17 cellular contexts compared by ENCODE assay signal in the genomic region with DNA sequence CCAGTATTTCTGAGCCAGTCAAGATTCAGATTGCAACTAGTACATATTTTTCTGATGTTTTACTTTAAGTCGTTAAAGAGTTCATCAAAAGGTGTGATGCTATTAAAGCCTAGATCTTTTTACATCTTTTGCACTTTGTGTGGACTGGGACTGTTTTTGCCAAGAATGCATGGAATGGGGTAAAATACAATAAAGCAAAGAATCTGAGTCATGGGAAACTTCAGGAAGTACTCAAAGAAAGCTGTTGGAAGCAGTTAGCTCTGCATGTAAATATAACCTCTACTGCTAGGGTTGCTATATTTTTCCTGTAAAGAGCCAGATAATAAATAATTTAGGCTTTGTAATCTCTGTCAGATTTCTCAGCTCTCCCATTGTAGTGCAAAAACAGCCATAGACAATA. TPM values are rescaled to one million over a fixed set of nuclear protein-coding genes. Genes with fewer than 3 reads are reported as not detected.
A peak's percentile ranks its signal among the peaks of the same experiment; 100 is the strongest.
DNase-seq lines count a peak whose midpoint lies in the region; ATAC-seq, FAIRE-seq and TF ChIP-seq lines count a peak whose summit lies in the region.
"Had no signal": no experiment of that assay in that cellular context is flagged by ENCODE, and none has a peak within 500 bp of the region (broad histone marks: within the 10 kb centered on the region; RNA-seq: fewer than 3 reads in every experiment).

No MANE protein-coding gene starts in this region.

- H3K27ac ChIP-seq in PC-3 (ENCODE audit: low read length) (peak overlapping the region; percentile 21), H1 (ENCODE audit: low read depth, low read length) (no peak overlapping the region), psoas muscle (no peak overlapping the region), ovary (no peak overlapping the region)
- H3K27ac ChIP-seq: dorsolateral prefrontal cortex, foreskin keratinocyte, Peyer's patch, tibial artery had no signal

- no peak overlapping the region for H2BK20ac ChIP-seq in H1 (ENCODE audit: low read length)

- peak overlapping the region; percentile 34 for H3K4me2 ChIP-seq in PC-3 (ENCODE audit: low read length)
- H3K4me2 ChIP-seq in H1 (ENCODE audit: insufficient read depth in 1 of 2, low read depth in 2 of 2, low read length in 2 of 2): 0 out of 4 replicates have a peak overlapping the region, but pooled peaks of 1 of the 2 experiments have one; percentile 6

- no peak overlapping the region for H3K56ac ChIP-seq in H1 (replicated peaks; ENCODE audit: insufficient read length, low read depth, low read length)

- H3K18ac ChIP-seq in H1 (ENCODE audit: extremely low read depth, low read length): no peak overlapping the region

- H4K5ac ChIP-seq in H1 (ENCODE audit: insufficient read length, low read depth, low read length): no peak overlapping the region

- no peaks in the 10 kb centered on the region for H3K9me3 Mint-ChIP-seq in mesothelial cell of epicardium
- H3K9me3 Mint-ChIP-seq: activated T-cell treated with anti-CD3 and anti-CD28 coated beads, Interleukin-2, amount 50 U/mL, for 72 hours had no signal

- peaks cover 2% of the 10 kb centered on the region; the same call in 1 of the 2 replicates for H3K79me1 ChIP-seq in H1 (ENCODE audit: low read depth, low read length)

- no peak overlapping the region for H2BK12ac ChIP-seq in H1 (ENCODE audit: low read depth, low read length)

- no peaks in the 10 kb centered on the region for H3K23me2 ChIP-seq in H1 (ENCODE audit: low read depth, low read length)

- ATAC-seq in PC-3: peak; percentile 32; the same call in 1 of the 2 replicates
- ATAC-seq in psoas muscle: no peak
- ATAC-seq: activated T-cell treated with anti-CD3 and anti-CD28 coated beads, Interleukin-2, amount 50 U/mL, for 72 hours; foreskin keratinocyte had no signal

- POLR2A ChIA-PET in PC-3 (lab: Charles Lee; ENCODE audit: unreplicated experiment) (no interaction called here), H1 (lab: Charles Lee; ENCODE audit: partially characterized antibody) (no interaction called here)

- H2AFZ ChIP-seq in PC-3 (ENCODE audit: low read length) (no peak overlapping the region), H1 (ENCODE audit: low read length) (no peak overlapping the region)

- no peak overlapping the region for H3K9ac ChIP-seq in PC-3 (ENCODE audit: low read length)
- H3K9ac ChIP-seq in H1 (replicated peaks in 1 of 4; ENCODE audit: extremely low read depth in 1 of 4, low read depth in 3 of 4, low read length in 3 of 4): no peak overlapping the region

- H3K36me3 ChIP-seq in PC-3 (ENCODE audit: low read depth, low read length) (peaks cover 22% of the 10 kb centered on the region), H1 (ENCODE audit: control insufficient read depth in 2 of 4, insufficient read depth in 4 of 4, low read length in 3 of 4) (peaks cover 3 to 34% (median 11%) of the 10 kb centered on the region in 4 experiments; a peak in 6 of 8 replicates), psoas muscle (ENCODE audit: insufficient read depth in 1 of 2, low read depth in 1 of 2) (peaks cover 5 to 70% of the 10 kb centered on the region in 2 donors), ovary (no peaks in the 10 kb centered on the region)

- peaks cover 45% of the 10 kb centered on the region for H3K4me1 Mint-ChIP-seq in mesothelial cell of epicardium

- H3K36me3 Mint-ChIP-seq in mesothelial cell of epicardium: peaks cover 35% of the 10 kb centered on the region

- H3K79me2 ChIP-seq in PC-3 (ENCODE audit: low read length): peaks cover 65% of the 10 kb centered on the region
- H3K79me2 ChIP-seq in H1 (ENCODE audit: control insufficient read depth in 1 of 2, insufficient read depth in 2 of 2, low read length in 2 of 2): peaks cover 0 to 43% of the 10 kb centered on the region in 2 experiments; a peak in 3 of 4 replicates

- intact Hi-C loops in PC-3 (cut with micrococcal nuclease) (no loop called here), psoas muscle (cut with DNase I) (no loop called here), ovary (cut with DNase I) (no loop called here)

- H4K8ac ChIP-seq in H1 (ENCODE audit: extremely low read depth, insufficient read depth, low read length): no peak overlapping the region

- CTCF ChIA-PET in PC-3 (lab: Charles Lee) (no interaction called here), H1 (lab: Charles Lee; ENCODE audit: partially characterized antibody) (interaction anchor here (0.9 to 1.3 kb wide), 3 partner anchors 15 to 171 kb away, joined by 3 read pairs; no protein-coding TSS in a partner anchor)

- H3K27me3 ChIP-seq in PC-3 (ENCODE audit: low read length) (no peaks in the 10 kb centered on the region), H1 (replicated peaks in 1 of 4; ENCODE audit: control insufficient read depth in 3 of 4, extremely low read depth in 1 of 4, insufficient read depth in 3 of 4, low read length in 3 of 4) (no peaks in the 10 kb centered on the region), psoas muscle (ENCODE audit: insufficient read depth in 3 of 3, low read length in 2 of 3) (no peaks in the 10 kb centered on the region), ovary (no peaks in the 10 kb centered on the region)
- H3K27me3 ChIP-seq: dorsolateral prefrontal cortex, foreskin keratinocyte, Peyer's patch, tibial artery had no signal

- H2BK5ac ChIP-seq in H1 (ENCODE audit: low read depth, low read length): no peak overlapping the region

- H3K4me1 ChIP-seq in PC-3 (ENCODE audit: insufficient read depth, low read length): peaks cover 57% of the 10 kb centered on the region
- no peaks in the 10 kb centered on the region for H3K4me1 ChIP-seq in H1 (replicated peaks in 1 of 4; ENCODE audit: control insufficient read depth in 3 of 4, insufficient read depth in 4 of 4, low read length in 3 of 4)
- peaks cover 19% of the 10 kb centered on the region for H3K4me1 ChIP-seq in psoas muscle
- H3K4me1 ChIP-seq in ovary (ENCODE audit: insufficient read depth): peaks cover 8% of the 10 kb centered on the region
- H3K4me1 ChIP-seq: Peyer's patch had no signal

- TF ChIP-seq RAD21 in H1 (IDR thresholded peaks at IDR 0.05 in 1 of 2, conservative IDR thresholded peaks at IDR 0.05 in 1 of 2; ENCODE audit: low read depth in 2 of 2, low read length in 2 of 2): no peak

- H4K91ac ChIP-seq in H1 (replicated peaks; ENCODE audit: insufficient read length, low read length): no peak overlapping the region

- H3K4me3 ChIP-seq in PC-3 (ENCODE audit: low read length) (no peak overlapping the region), H1 (ENCODE audit: extremely low read depth in 1 of 4, insufficient read depth in 2 of 4, low read depth in 3 of 4, low read length in 4 of 4) (no peak overlapping the region), psoas muscle (no peak overlapping the region), ovary (no peak overlapping the region)
- H3K4me3 ChIP-seq: dorsolateral prefrontal cortex, Peyer's patch, tibial artery had no signal

- peak; percentile 73 for DNase-seq in EH (ENCODE audit: low read depth)
- peak; percentile 35 for DNase-seq in PC-3
- no peak for DNase-seq in H1 (ENCODE audit: low read depth in 1 of 2, low spot score in 2 of 2)
- no peak for DNase-seq in mesothelial cell of epicardium (ENCODE audit: low spot score in 2 of 2, unreplicated experiment in 2 of 2)
- DNase-seq in stimulated activated naive CD4-positive, alpha-beta T cell treated with Interleukin-2 at 50 U/mL for 16 hours (lab: John Stamatoyannopoulos, UW): no peak
- no peak for DNase-seq in psoas muscle
- no peak for DNase-seq in ecto neural progenitor cell (ENCODE audit: low spot score)
- DNase-seq in ovary: no peak
- DNase-seq: activated CD4-positive, alpha-beta T cell treated with anti-CD3 and anti-CD28 coated beads for 48 hours; activated T-cell treated with anti-CD3 and anti-CD28 coated beads, Interleukin-2, amount 50 U/mL, for 72 hours; amygdala; dorsolateral prefrontal cortex; foreskin keratinocyte; NCI-H510A; Peyer's patch; T-helper 2 cell; tibial artery had no signal

- H3K9me3 ChIP-seq in PC-3 (ENCODE audit: low read length) (no peaks in the 10 kb centered on the region), H1 (ENCODE audit: insufficient read depth in 2 of 2, low read depth in 1 of 2, low read length in 1 of 2) (no peaks in the 10 kb centered on the region), psoas muscle (no peaks in the 10 kb centered on the region), ovary (no peaks in the 10 kb centered on the region)
- H3K9me3 ChIP-seq: Peyer's patch, tibial artery had no signal

- H3F3A ChIP-seq in PC-3 (ENCODE audit: low read length, unreplicated experiment): no peaks in the 10 kb centered on the region

- no peak overlapping the region for H3K14ac ChIP-seq in H1 (ENCODE audit: insufficient read length)

- no peak overlapping the region for H2BK15ac ChIP-seq in H1 (ENCODE audit: low read length)

- TF ChIP-seq CTCF in PC-3 (conservative IDR thresholded peaks at IDR 0.05; ENCODE audit: low read depth, low read length) (no peak), H1 (IDR thresholded peaks at IDR 0.05; ENCODE audit: control extremely low read depth in 1 of 3, insufficient read depth in 1 of 3, low read depth in 1 of 3, low read length in 3 of 3) (no peak), mesothelial cell of epicardium (IDR thresholded peaks at IDR 0.05; ENCODE audit: unreplicated experiment) (no peak), psoas muscle (IDR thresholded peaks at IDR 0.05) (no peak), ovary (IDR thresholded peaks at IDR 0.05) (no peak)

- H3K9me2 ChIP-seq in PC-3 (replicated peaks; ENCODE audit: low read length): no peaks in the 10 kb centered on the region

- no peak for TF ChIP-seq POLR2A in H1 (IDR thresholded peaks at IDR 0.05; ENCODE audit: control extremely low read depth in 1 of 2, low read depth in 2 of 2, low read length in 2 of 2)
- TF ChIP-seq POLR2A in ovary (IDR thresholded peaks at IDR 0.05): no peak

- no peak for TF ChIP-seq EP300 in H1 (IDR thresholded peaks at IDR 0.05; ENCODE audit: borderline replicate concordance in 1 of 2, low read depth in 2 of 2, low read length in 2 of 2)
- TF ChIP-seq EP300 in ovary (IDR thresholded peaks at IDR 0.05): no peak

- no peak overlapping the region for H2BK120ac ChIP-seq in H1 (replicated peaks; ENCODE audit: low read depth, low read length)

- H3K4ac ChIP-seq in H1 (replicated peaks; ENCODE audit: insufficient read length, low read depth, low read length): no peak overlapping the region

- 35% methylated on average over 1 of the region's 1 CpG; no CpG with 5 or more reads in 1 of the 2 experiments for WGBS in H1 (ENCODE audit: extremely low coverage in 1 of 2, insufficient coverage in 1 of 2, insufficient read length in 1 of 2, insufficient replicate concordance in 2 of 2, low coverage in 1 of 2, low lambda C conversion rate in 2 of 2, missing lambda C conversion rate in 1 of 2), 2 experiments
- 84 to 91% (median 85%) methylated on average over 1 of the region's 1 CpG for WGBS in psoas muscle, 3 donors
- WGBS in ovary, 3 donors: 11 to 42% (median 22%) methylated on average over 1 of the region's 1 CpG

- H4K20me1 ChIP-seq in PC-3 (ENCODE audit: low read length) (no peaks in the 10 kb centered on the region), H1 (replicated peaks in 1 of 2; ENCODE audit: control insufficient read depth in 1 of 2, insufficient read depth in 2 of 2, low read length in 2 of 2) (peaks cover 2 to 9% of the 10 kb centered on the region in 2 experiments)

- BruUV-seq in PC-3 (replicated peaks; lab: Mats Ljungman, UMichigan): no TSS peak

- no peak overlapping the region for H2AK5ac ChIP-seq in H1 (ENCODE audit: low read depth, low read length)

- H3K23ac ChIP-seq in H1 (ENCODE audit: insufficient read length): no peak overlapping the region

- no peak overlapping the region for H3K4me3 Mint-ChIP-seq in mesothelial cell of epicardium
- H3K4me3 Mint-ChIP-seq: activated T-cell treated with anti-CD3 and anti-CD28 coated beads, Interleukin-2, amount 50 U/mL, for 72 hours had no signal

- no peaks in the 10 kb centered on the region for H3K27me3 Mint-ChIP-seq in mesothelial cell of epicardium (ENCODE audit: low read depth)

- H3K27ac Mint-ChIP-seq in mesothelial cell of epicardium: peak overlapping the region; percentile 59
- H3K27ac Mint-ChIP-seq: activated T-cell treated with anti-CD3 and anti-CD28 coated beads, Interleukin-2, amount 50 U/mL, for 72 hours had no signal

- FAIRE-seq in H1 (lab: Jason Lieb, UNC): no peak

RNA-seq across cellular contexts. Expression of a gene that starts 20.9 kb away (rescaled TPM):
- total RNA-seq in PC-3 (2014; rRNA removed): 40.6 and 56.3 TPM in 2 replicates
- total RNA-seq in H1 (2021; fragmentation: NEBNext Ultra II Directional; extraction: Animal tissue kit (Norgen Biotek cat#: 25700)): 194 and 210 TPM in 2 replicates
- 62.5 and 134 TPM in 2 replicates for polyA plus RNA-seq in H1 (2011; rRNA removed)
- 167 TPM for polyA plus RNA-seq in H1 (2011; cell fraction: cytosol; rRNA removed)
- 84.7 TPM for polyA plus RNA-seq in H1 (2011; cell fraction: nucleus; rRNA removed)
- polyA plus RNA-seq in H1 (2012, experiment 1 of 2): 267 to 295 TPM (median 271 TPM) in 4 replicates
- 23.8 TPM for polyA plus RNA-seq in H1 (2012, experiment 2 of 2)
- polyA plus RNA-seq in H1 (2013, experiment 1 of 2): 63.2 TPM
- 62.2 TPM for polyA plus RNA-seq in H1 (2013, experiment 2 of 2)
- 446 and 722 TPM in 2 replicates for polyA minus RNA-seq in H1 (2011; rRNA and poly(A)+ RNA removed)
- 116 TPM for polyA minus RNA-seq in H1 (2011; cell fraction: cytosol; rRNA and poly(A)+ RNA removed)
- polyA minus RNA-seq in H1 (2011; cell fraction: nucleus; rRNA and poly(A)+ RNA removed): 177 TPM
- total RNA-seq in mesothelial cell of epicardium: 237 to 248 TPM (median 241 TPM) in 3 replicates
- total RNA-seq in psoas muscle: 100 to 1,000 TPM in 3 of 4 donors, 10 to 100 TPM in 1; 79.9 to 173 (median 137) TPM
- 100 to 1,000 TPM in 1 of 3 donors, 10 to 100 TPM in 2; 57.7 to 115 (median 59.4) TPM for polyA plus RNA-seq in psoas muscle
- 100 to 1,000 TPM; 164 to 241 (median 183) TPM for total RNA-seq in ovary
- polyA plus RNA-seq in ovary: 100 to 1,000 TPM in 1 of 2 donors, 10 to 100 TPM in 1; 77.4 to 158 TPM

Comparison
In these comparisons a context has a peak if more than half of its experiments do, and no peak if none do; other contexts are left out.
1. DNase-seq: peak in EH (single experiment) and PC-3 (single experiment); none in H1 (0 of 2), mesothelial cell of epicardium (0 of 2), stimulated activated naive CD4-positive, alpha-beta T cell treated with Interleukin-2 at 50 U/mL for 16 hours (single experiment), psoas muscle (0 of 2), ecto neural progenitor cell (single experiment) and ovary (0 of 5).